Comparison of ENCODE assay signal across 16 cellular contexts in genomic region chr3:93981649-93982048, GRCh38. TPM values are rescaled to one million over a fixed set of nuclear protein-coding genes. Genes with fewer than 3 reads are reported as not detected.
DNase-seq lines count a peak whose midpoint lies in the region; ATAC-seq and TF ChIP-seq lines count a peak whose summit lies in the region.
"Had no signal": no experiment of that assay in that cellular context is flagged by ENCODE, and none has a peak within 500 bp of the region (broad histone marks: within the 10 kb centered on the region; RNA-seq: fewer than 3 reads in every experiment).

No MANE protein-coding gene starts in this region.

- POLR2A ChIA-PET in HEK293 (lab: Yijun Ruan, JAX), result interaction anchor here (0.9 to 2.5 kb wide), 2 partner anchors 10 to 81 kb away, joined by 3 to 9 read pairs; partner anchors contain the start of genes DHFR2 and NSUN3
- POLR2A ChIA-PET in naive thymus-derived CD8-positive, alpha-beta T cell (lab: Charles Lee), result no interaction called here

- no peak overlapping the region for H3K27ac Mint-ChIP-seq in activated T-helper 2 cell treated with anti-CD3 and anti-CD28 coated beads, Interferon-gamma antibody, Interleukin-2, Interleukin-4, amounts not matched to agents 10 μg/mL and 5 μg/mL and 100 μg/mL, durations not matched to agents 14 hours and 24 hours and 36 hours
- peak overlapping the region in 2 of 10 donors; percentile 72 to 98 for H3K27ac Mint-ChIP-seq in naive thymus-derived CD8-positive, alpha-beta T cell

- peak overlapping the region; percentile 45 for H3K4me3 Mint-ChIP-seq in activated T-helper 2 cell treated with anti-CD3 and anti-CD28 coated beads, Interferon-gamma antibody, Interleukin-2, Interleukin-4, amounts not matched to agents 10 μg/mL and 5 μg/mL and 100 μg/mL, durations not matched to agents 14 hours and 24 hours and 36 hours (ENCODE audit: low read depth)
- H3K4me3 Mint-ChIP-seq in naive thymus-derived CD8-positive, alpha-beta T cell, result peak overlapping the region in 8 of 10 donors; percentile 28 to 91 (median 58)

- H3K4me1 ChIP-seq in HEK293 (ENCODE audit: control insufficient read depth, insufficient read depth, low read length), result peaks cover 4% of the 10 kb centered on the region; the same call in 1 of the 2 replicates

- TF ChIP-seq CTCF in HEK293 (tag by site-specific recombination; IDR thresholded peaks at IDR 0.05) (no peak), coronary artery (IDR thresholded peaks at IDR 0.05) (no peak)

- peak overlapping the region; percentile 24 for H3K4me3 ChIP-seq in HEK293 (ENCODE audit: low read depth, low read length)
- H3K4me3 ChIP-seq in coronary artery, result no peak overlapping the region

- intact Hi-C loops in activated T-helper 2 cell treated with anti-CD3 and anti-CD28 coated beads, Interferon-gamma antibody, Interleukin-2, Interleukin-4, amounts not matched to agents 10 μg/mL and 5 μg/mL and 100 μg/mL, durations not matched to agents 14 hours and 24 hours and 36 hours (cut with micrococcal nuclease), result no loop called here
- intact Hi-C loops in left ventricle myocardium superior (cut with micrococcal nuclease), result no loop called here

- H3K27me3 Mint-ChIP-seq in activated T-helper 2 cell treated with anti-CD3 and anti-CD28 coated beads, Interferon-gamma antibody, Interleukin-2, Interleukin-4, amounts not matched to agents 10 μg/mL and 5 μg/mL and 100 μg/mL, durations not matched to agents 14 hours and 24 hours and 36 hours (ENCODE audit: low read depth), result peaks cover 1% of the 10 kb centered on the region
- no peaks in the 10 kb centered on the region for H3K27me3 Mint-ChIP-seq in naive thymus-derived CD8-positive, alpha-beta T cell

- H3K36me3 Mint-ChIP-seq in activated T-helper 2 cell treated with anti-CD3 and anti-CD28 coated beads, Interferon-gamma antibody, Interleukin-2, Interleukin-4, amounts not matched to agents 10 μg/mL and 5 μg/mL and 100 μg/mL, durations not matched to agents 14 hours and 24 hours and 36 hours (ENCODE audit: low read depth), result peaks cover 2% of the 10 kb centered on the region
- no peaks in the 10 kb centered on the region for H3K36me3 Mint-ChIP-seq in naive thymus-derived CD8-positive, alpha-beta T cell

- peaks cover 16% of the 10 kb centered on the region for H3K4me1 Mint-ChIP-seq in activated T-helper 2 cell treated with anti-CD3 and anti-CD28 coated beads, Interferon-gamma antibody, Interleukin-2, Interleukin-4, amounts not matched to agents 10 μg/mL and 5 μg/mL and 100 μg/mL, durations not matched to agents 14 hours and 24 hours and 36 hours (ENCODE audit: low read depth)
- peaks cover 9 to 24% (median 14%) of the 10 kb centered on the region in 4 donors for H3K4me1 Mint-ChIP-seq in naive thymus-derived CD8-positive, alpha-beta T cell

- no peaks in the 10 kb centered on the region for H3K36me3 ChIP-seq in HEK293 (ENCODE audit: control insufficient read depth in 2 of 2, insufficient read depth in 1 of 2, low read length in 2 of 2)

- no peaks in the 10 kb centered on the region for H3K9me3 ChIP-seq in HEK293 (ENCODE audit: control insufficient read depth, insufficient read depth, low read depth, low read length)

- no peaks in the 10 kb centered on the region for H3K9me3 Mint-ChIP-seq in activated T-helper 2 cell treated with anti-CD3 and anti-CD28 coated beads, Interferon-gamma antibody, Interleukin-2, Interleukin-4, amounts not matched to agents 10 μg/mL and 5 μg/mL and 100 μg/mL, durations not matched to agents 14 hours and 24 hours and 36 hours
- H3K9me3 Mint-ChIP-seq in naive thymus-derived CD8-positive, alpha-beta T cell, result no peaks in the 10 kb centered on the region

- DNase-seq in SHP77 (lab: John Stamatoyannopoulos, UW) (peak; percentile 23 to 47), SHP77 treated with DMSO at 0.1 percent for 48 hours (lab: John Stamatoyannopoulos, UW) (no peak), coronary artery (ENCODE audit: low spot score) (no peak), left ventricle myocardium superior (no peak)
- no peak for DNase-seq in activated T-helper 2 cell treated with anti-CD3 and anti-CD28 coated beads, Interferon-gamma antibody, Interleukin-2, Interleukin-4, amounts not matched to agents 10 μg/mL and 5 μg/mL and 100 μg/mL, durations not matched to agents 14 hours and 24 hours and 36 hours (ENCODE audit: low spot score)
- no peak for DNase-seq in naive thymus-derived CD8-positive, alpha-beta T cell
- DNase-seq: aorta; DMS53; effector CD4-positive, alpha-beta T cell; H7; NCI-H1436; NCI-H526 had no signal

- no peak for ATAC-seq in naive thymus-derived CD8-positive, alpha-beta T cell
- ATAC-seq in GM19452 (IDR thresholded peaks at IDR 0.05; ENCODE audit: unreplicated experiment), result no peak
- no peak for ATAC-seq in left ventricle myocardium superior
- ATAC-seq: left lobe of liver had no signal

- CTCF ChIA-PET in HEK293 (lab: Yijun Ruan, JAX), result interaction anchor here (0.6 kb wide), 1 partner anchor 910 kb away, joined by 4 read pairs; no protein-coding TSS in a partner anchor

- H3K27ac ChIP-seq in HEK293 (ENCODE audit: extremely low read depth, low read depth, low read length) (no peak overlapping the region), coronary artery (no peak overlapping the region)

TF ChIP-seq in HEK293, 187 proteins besides CTCF, POLR2A, EP300 and RAD21 (continues in another document):
- no peak for TF ChIP-seq AEBP2 (tag by site-specific recombination; IDR thresholded peaks at IDR 0.05; ENCODE audit: borderline replicate concordance)
- TF ChIP-seq WT1 (tag by site-specific recombination; IDR thresholded peaks at IDR 0.05), result no peak
- no peak for TF ChIP-seq ZNF302 (tag by site-specific recombination; IDR thresholded peaks at IDR 0.05; ENCODE audit: low read depth)
- TF ChIP-seq ZXDB (tag by site-specific recombination; IDR thresholded peaks at IDR 0.05), result peak; percentile 31; the same call in 1 of the 2 replicates
- TF ChIP-seq ZNF549 (tag by site-specific recombination; IDR thresholded peaks at IDR 0.05), result no peak
- no peak for TF ChIP-seq ZNF48 (tag by site-specific recombination; IDR thresholded peaks at IDR 0.05)
- no peak for TF ChIP-seq MZF1 (tag by site-specific recombination; IDR thresholded peaks at IDR 0.05; ENCODE audit: borderline replicate concordance)
- TF ChIP-seq ELK4 (IDR thresholded peaks at IDR 0.05; ENCODE audit: borderline replicate concordance, low read depth, low read length), result no peak
- TF ChIP-seq ZNF211 (tag by site-specific recombination; IDR thresholded peaks at IDR 0.05; ENCODE audit: low read depth), result no peak
- TF ChIP-seq ZSCAN5A (tag by site-specific recombination; IDR thresholded peaks at IDR 0.05), result no peak
- TF ChIP-seq ZNF707 (tag by site-specific recombination; IDR thresholded peaks at IDR 0.05), result no peak
- peak; percentile 55; the same call in 1 of the 2 replicates for TF ChIP-seq ZBTB17 (tag by site-specific recombination; IDR thresholded peaks at IDR 0.05)
- TF ChIP-seq ZNF585B (tag by site-specific recombination; IDR thresholded peaks at IDR 0.05), result no peak

RNA-seq across cellular contexts. Expression of gene ARL13B, which starts 1.7 kb away (rescaled TPM):
- 13.4 and 17.4 TPM in 2 replicates for total RNA-seq in activated T-helper 2 cell treated with anti-CD3 and anti-CD28 coated beads, Interferon-gamma antibody, Interleukin-2, Interleukin-4, amounts not matched to agents 10 μg/mL and 5 μg/mL and 100 μg/mL, durations not matched to agents 14 hours and 24 hours and 36 hours
- 1 to 10 TPM; 8.0 to 9.6 TPM for total RNA-seq in naive thymus-derived CD8-positive, alpha-beta T cell
- 1 to 10 TPM; 3.4 to 7.4 (median 4.4) TPM for polyA plus RNA-seq in naive thymus-derived CD8-positive, alpha-beta T cell
- 4.5 TPM for total RNA-seq in left ventricle myocardium superior

RNA-seq across cellular contexts. Expression of gene PROS1, which starts 8.0 kb away (rescaled TPM):
- 1.7 and 2.3 TPM in 2 replicates for total RNA-seq in activated T-helper 2 cell treated with anti-CD3 and anti-CD28 coated beads, Interferon-gamma antibody, Interleukin-2, Interleukin-4, amounts not matched to agents 10 μg/mL and 5 μg/mL and 100 μg/mL, durations not matched to agents 14 hours and 24 hours and 36 hours
- total RNA-seq in naive thymus-derived CD8-positive, alpha-beta T cell, result not detected
- polyA plus RNA-seq in naive thymus-derived CD8-positive, alpha-beta T cell, result not detected
- total RNA-seq in left ventricle myocardium superior, result 38.0 TPM

RNA-seq across cellular contexts. Expression of gene STX19, which starts 46.7 kb away (rescaled TPM):
- total RNA-seq in activated T-helper 2 cell treated with anti-CD3 and anti-CD28 coated beads, Interferon-gamma antibody, Interleukin-2, Interleukin-4, amounts not matched to agents 10 μg/mL and 5 μg/mL and 100 μg/mL, durations not matched to agents 14 hours and 24 hours and 36 hours, result not detected in 2 replicates
- not detected for total RNA-seq in naive thymus-derived CD8-positive, alpha-beta T cell
- under 1 TPM in 1 of 3 donors, not detected in 2; 0.40 TPM for polyA plus RNA-seq in naive thymus-derived CD8-positive, alpha-beta T cell
- total RNA-seq in left ventricle myocardium superior, result not detected
- total RNA-seq: H7, left lobe of liver, omental fat pad had no signal

Comparison
In these comparisons a context has a peak if more than half of its experiments do, and no peak if none do; other contexts are left out.
1. DNase-seq: peak in SHP77 (2 of 2); none in SHP77 treated with DMSO at 0.1 percent for 48 hours (single experiment), activated T-helper 2 cell treated with anti-CD3 and anti-CD28 coated beads, Interferon-gamma antibody, Interleukin-2, Interleukin-4, amounts not matched to agents 10 μg/mL and 5 μg/mL and 100 μg/mL, durations not matched to agents 14 hours and 24 hours and 36 hours (single experiment), naive thymus-derived CD8-positive, alpha-beta T cell (0 of 10), coronary artery (single experiment) and left ventricle myocardium superior (single experiment).
2. RNA of gene PROS1, which starts 8.0 kb away (total RNA-seq): 38.0 TPM in left ventricle myocardium superior (single experiment); 1.7 to 2.3 TPM in activated T-helper 2 cell treated with anti-CD3 and anti-CD28 coated beads, Interferon-gamma antibody, Interleukin-2, Interleukin-4, amounts not matched to agents 10 μg/mL and 5 μg/mL and 100 μg/mL, durations not matched to agents 14 hours and 24 hours and 36 hours and not detected in naive thymus-derived CD8-positive, alpha-beta T cell; every median in the first group is over 10 times any median in the second.